In the genomic region with DNA sequence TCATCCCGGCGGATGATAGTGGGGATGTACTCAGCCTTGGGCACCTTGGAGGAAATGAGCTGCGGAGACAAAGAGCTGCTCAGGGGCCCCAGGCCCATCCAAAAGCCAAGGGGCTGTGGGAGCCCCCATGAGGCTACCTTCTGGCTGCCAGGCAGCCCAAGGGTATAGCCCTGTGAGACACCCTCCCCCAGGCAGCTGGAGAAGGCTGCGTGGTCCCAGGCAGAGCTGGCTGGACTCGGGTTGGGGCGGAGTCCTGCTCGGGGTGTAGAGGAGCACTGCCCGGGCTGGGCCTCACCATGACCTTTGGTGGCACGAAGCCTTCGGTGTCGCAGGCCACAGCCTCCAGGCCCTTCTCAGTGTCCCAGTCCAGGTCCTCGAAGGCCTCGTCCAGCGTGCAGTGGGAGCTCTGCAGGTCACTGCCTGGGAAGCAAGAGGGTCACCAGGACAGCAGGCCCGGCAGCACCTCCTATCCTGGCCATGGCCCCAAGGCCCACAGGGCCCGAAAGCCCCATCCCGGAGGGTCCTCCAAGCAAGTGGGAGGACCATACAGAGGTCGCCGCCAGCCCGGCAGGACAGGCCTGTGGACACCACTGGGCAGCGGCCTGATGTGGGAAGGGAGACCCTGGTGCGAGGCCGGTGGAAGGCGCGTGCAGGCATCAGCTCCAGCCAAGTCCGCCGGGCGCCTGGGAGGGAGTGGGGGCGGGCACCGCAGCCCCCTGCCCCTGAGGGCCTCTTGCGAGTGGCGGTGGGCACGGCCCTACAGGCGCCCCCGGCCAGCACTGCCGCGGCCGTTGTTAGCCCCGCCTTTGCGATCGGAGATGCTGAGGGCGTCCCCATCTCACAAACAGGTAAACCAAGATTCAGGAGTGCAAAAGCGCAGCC, we compare ENCODE assay signal across 11 cellular contexts. TPM values are rescaled to one million over a fixed set of nuclear protein-coding genes. Genes with fewer than 3 reads are reported as not detected.
A peak's percentile ranks its signal among the peaks of the same experiment; 100 is the strongest.
DNase-seq lines count a peak whose midpoint lies in the region; ATAC-seq and TF ChIP-seq lines count a peak whose summit lies in the region.
"Had no signal": no experiment of that assay in that cellular context is flagged by ENCODE, and none has a peak within 500 bp of the region (broad histone marks: within the 10 kb centered on the region; RNA-seq: fewer than 3 reads in every experiment).

No MANE protein-coding gene starts in this region.

- ATAC-seq in HG03196 (IDR thresholded peaks at IDR 0.05; ENCODE audit: unreplicated experiment) (no peak), HG02588 (IDR thresholded peaks at IDR 0.05; ENCODE audit: unreplicated experiment) (no peak)

- H3K9me3 ChIP-seq in esophagus squamous epithelium (no peaks in the 10 kb centered on the region), neural progenitor cell (ENCODE audit: low read depth) (no peaks in the 10 kb centered on the region)

- peaks cover 4% of the 10 kb centered on the region for H3K36me3 Mint-ChIP-seq in neural progenitor cell

- H3K9me3 Mint-ChIP-seq in neural progenitor cell: no peaks in the 10 kb centered on the region
- H3K9me3 Mint-ChIP-seq: nephron had no signal

- H3K27ac ChIP-seq in esophagus squamous epithelium: peak overlapping the region in 2 of 4 donors; percentile 36
- no peak overlapping the region for H3K27ac ChIP-seq in neural progenitor cell

- H3K27me3 Mint-ChIP-seq in neural progenitor cell (ENCODE audit: insufficient read depth, low read depth): peaks cover 6% of the 10 kb centered on the region

- TF ChIP-seq POLR2A in esophagus squamous epithelium (IDR thresholded peaks at IDR 0.05): no peak

- WGBS in esophagus squamous epithelium, 2 donors: 100% methylated on average over 1 of the region's 43 CpGs; no CpG with 5 or more reads in 1 of the 2 donors

- H3K36me3 ChIP-seq in esophagus squamous epithelium (peaks cover 0 to 47% (median 5%) of the 10 kb centered on the region in 3 donors), neural progenitor cell (no peaks in the 10 kb centered on the region)

- no peaks in the 10 kb centered on the region for H3K27me3 ChIP-seq in esophagus squamous epithelium
- H3K27me3 ChIP-seq in neural progenitor cell: peaks cover under 1% of the 10 kb centered on the region

- H3F3A ChIP-seq in neural progenitor cell (ENCODE audit: low read depth): peaks cover 15% of the 10 kb centered on the region

- DNase-seq in stimulated activated CD4-positive, alpha-beta T cell treated with anti-CD3 and anti-CD28 coated beads, Interleukin-4, amount 100 ng/mL, for 1 hour: peak; percentile 4
- no peak for DNase-seq in stimulated activated CD4-positive, alpha-beta T cell treated with anti-CD3 and anti-CD28 coated beads, Interleukin-15, amount 100 ng/mL, for 24 hours
- no peak for DNase-seq in esophagus squamous epithelium (lab: John Stamatoyannopoulos, UW)
- no peak for DNase-seq in neural progenitor cell (ENCODE audit: low spot score)
- no peak for DNase-seq in cerebellar cortex (ENCODE audit: low spot score)
- DNase-seq in G401 (ENCODE audit: low spot score): no peak

- H3K79me2 ChIP-seq in neural progenitor cell (ENCODE audit: low read depth): no peaks in the 10 kb centered on the region

- no peak overlapping the region for H3K9ac ChIP-seq in neural progenitor cell

- no peak overlapping the region for H3K4me3 Mint-ChIP-seq in neural progenitor cell

- H4K20me1 ChIP-seq in neural progenitor cell (ENCODE audit: low read depth): peaks cover 49% of the 10 kb centered on the region

- in situ Hi-C loops in G401 (cut with HindIII; ENCODE audit: low sequenced_read_pairs): no loop called here

- H2AFZ ChIP-seq in neural progenitor cell (replicated peaks): peak overlapping the region; percentile 3

- intact Hi-C loops in esophagus squamous epithelium (cut with DNase I): no loop called here

- TF ChIP-seq CTCF in esophagus squamous epithelium (IDR thresholded peaks at IDR 0.05): peak in 1 of 6 experiments; percentile 3
- no peak for TF ChIP-seq CTCF in neural progenitor cell (IDR thresholded peaks at IDR 0.05)

- peaks cover 15% of the 10 kb centered on the region for H3K4me1 Mint-ChIP-seq in neural progenitor cell

- H3K4me1 ChIP-seq in esophagus squamous epithelium (peaks cover 16 to 47% (median 24%) of the 10 kb centered on the region in 3 donors), neural progenitor cell (peaks cover 14% of the 10 kb centered on the region)

- no peak overlapping the region for H3K27ac Mint-ChIP-seq in neural progenitor cell

- peak overlapping the region; percentile 90 for H3K4me2 ChIP-seq in neural progenitor cell

- peak overlapping the region; percentile 30 to 61 (median 48) for H3K4me3 ChIP-seq in esophagus squamous epithelium
- H3K4me3 ChIP-seq in neural progenitor cell: peak overlapping the region; percentile 53

RNA-seq across cellular contexts. Expression of a gene that starts 6.1 kb away (rescaled TPM):
- total RNA-seq in esophagus squamous epithelium (10 to 100 TPM; 16.2 to 38.1 (median 20.6) TPM), neural progenitor cell (ENCODE audit: low replicate concordance) (17.1 and 62.0 TPM in 2 replicates)
- total RNA-seq in G401 (2014; rRNA removed; shearing (Covaris generic)): 76.9 and 96.6 TPM in 2 replicates

RNA-seq across cellular contexts. Expression of a gene that starts 11.8 kb away (rescaled TPM):
- total RNA-seq in esophagus squamous epithelium: not detected
- total RNA-seq in neural progenitor cell (ENCODE audit: low replicate concordance): not detected in 2 replicates
- 1.6 and 1.9 TPM in 2 replicates for total RNA-seq in G401 (2014; rRNA removed; shearing (Covaris generic))
- total RNA-seq: CD8-positive, alpha-beta memory T cell; RPMI7951 had no signal

RNA-seq across cellular contexts. Expression of a gene that starts 29.8 kb away (rescaled TPM):
- total RNA-seq in esophagus squamous epithelium (1 to 10 TPM; 2.1 to 7.4 (median 4.8) TPM), neural progenitor cell (ENCODE audit: low replicate concordance) (0.39 and 0.65 TPM in 2 replicates)
- 0.18 TPM in 1 of 2 replicates, not detected in the other for total RNA-seq in G401 (2014; rRNA removed; shearing (Covaris generic))
- total RNA-seq: RPMI7951 had no signal

RNA-seq across cellular contexts. Expression of a gene that starts 30.0 kb away (rescaled TPM):
- 10 to 100 TPM in 2 of 4 donors, 1 to 10 TPM in 2; 2.8 to 16.8 (median 9.1) TPM for total RNA-seq in esophagus squamous epithelium
- 4.7 and 25.1 TPM in 2 replicates for total RNA-seq in neural progenitor cell (ENCODE audit: low replicate concordance)
- total RNA-seq in G401 (2014; rRNA removed; shearing (Covaris generic)): 4.8 and 7.9 TPM in 2 replicates
